In genomic region chr16:85431431-85432124, GRCh38 we compare ENCODE assay signal across 21 cellular contexts.
A peak's percentile ranks its signal among the peaks of the same experiment; 100 is the strongest.
DNase-seq lines count a peak whose midpoint lies in the region; ATAC-seq, FAIRE-seq and TF ChIP-seq lines count a peak whose summit lies in the region.
"Had no signal": no experiment of that assay in that cellular context is flagged by ENCODE, and none has a peak within 500 bp of the region (broad histone marks: within the 10 kb centered on the region; RNA-seq: fewer than 3 reads in every experiment).

No MANE protein-coding gene starts in this region.

- intact Hi-C loops in ovary (cut with DNase I): no loop called here

- H3K79me2 ChIP-seq in SK-N-SH (ENCODE audit: insufficient read depth): no peaks in the 10 kb centered on the region
- H3K79me2 ChIP-seq in astrocyte (ENCODE audit: insufficient read depth, low read length): no peaks in the 10 kb centered on the region

- H3K4me3 ChIP-seq in SK-N-SH (ENCODE audit: low read depth in 2 of 2, low read length in 1 of 2): no peak overlapping the region
- no peak overlapping the region for H3K4me3 ChIP-seq in astrocyte (ENCODE audit: insufficient read depth, low read depth, low read length)
- no peak overlapping the region for H3K4me3 ChIP-seq in ovary
- H3K4me3 ChIP-seq: testis had no signal

- no peaks in the 10 kb centered on the region for H3K9me3 ChIP-seq in SK-N-SH
- no peaks in the 10 kb centered on the region for H3K9me3 ChIP-seq in astrocyte (ENCODE audit: insufficient read depth, low read depth, low read length)
- no peaks in the 10 kb centered on the region for H3K9me3 ChIP-seq in ovary
- H3K9me3 ChIP-seq: testis had no signal

- TF ChIP-seq CTCF in SK-N-SH (IDR thresholded peaks at IDR 0.05) (no peak), D721Med (IDR thresholded peaks at IDR 0.05; ENCODE audit: insufficient read depth, missing control alignments) (no peak), astrocyte (IDR thresholded peaks at IDR 0.05; ENCODE audit: insufficient read depth, low read depth, low read length) (no peak), ovary (IDR thresholded peaks at IDR 0.05) (no peak)

- CTCF ChIA-PET in SK-N-SH (lab: Yijun Ruan, JAX): interaction anchor here (0.6 to 4.2 kb wide), 18 partner anchors 10 to 186 kb away, joined by 3 to 24 read pairs (median 4); no protein-coding TSS in a partner anchor

- WGBS in SK-N-SH (ENCODE audit: low lambda C conversion rate): 86% methylated on average over 31 of the region's 33 CpGs
- WGBS in ovary, 3 donors: 90 to 94% (median 93%) methylated on average over 33 of the region's 33 CpGs

- no peak overlapping the region for H3K4me3 Mint-ChIP-seq in astrocyte (ENCODE audit: unreplicated experiment)
- no peak overlapping the region for H3K4me3 Mint-ChIP-seq in stimulated activated memory B cell treated with anti-CD40 and anti-IgM and Interleukin-4, amounts not matched to agents 10 μg/mL and 1 μg/mL and 100 μg/mL, for 72 hours
- H3K4me3 Mint-ChIP-seq: activated CD4-positive, alpha-beta T cell treated with anti-CD3 and anti-CD28 coated beads, Interleukin-2, amount 10 ng/mL, durations not matched to agents 24 days and 14 days; CD4-positive, CD25-positive, alpha-beta regulatory T cell; H9; stimulated activated naive B cell treated with anti-CD40 and anti-IgM and Interleukin-4, amounts not matched to agents 10 μg/mL and 1 μg/mL and 100 μg/mL, for 72 hours; T-cell had no signal

- DNase-seq in SK-N-SH: peak; percentile 72
- DNase-seq in D721Med (ENCODE audit: insufficient read length, low spot score): peak; percentile 83
- DNase-seq in astrocyte (ENCODE audit: low read depth): peak; percentile 14
- peak in 3 of 5 donors; percentile 11 to 38 (median 21) for DNase-seq in ovary
- no peak for DNase-seq in NCI-H1436 treated with DMSO at 0.1 percent for 48 hours (lab: John Stamatoyannopoulos, UW)
- DNase-seq: activated CD4-positive, alpha-beta T cell treated with anti-CD3 and anti-CD28 coated beads, Interleukin-2, amount 10 ng/mL, durations not matched to agents 24 days and 14 days; activated gamma-delta T cell treated with Interleukin-2 at 50 U/mL for 16 hours; CD4-positive, CD25-positive, alpha-beta regulatory T cell; H9; NCI-H2029 treated with DMSO at 0.1 percent for 48 hours; NCI-H510A treated with DMSO at 0.1 percent for 48 hours; occipital lobe; SHP77 treated with DMSO at 0.1 percent for 48 hours; stimulated activated naive B cell treated with anti-CD40 and anti-IgM and Interleukin-4, amounts not matched to agents 10 μg/mL and 1 μg/mL and 100 μg/mL, for 72 hours; T-cell; testis had no signal

- H3K4me2 ChIP-seq in SK-N-SH: no peak overlapping the region
- H3K4me2 ChIP-seq in astrocyte (ENCODE audit: low read length): no peak overlapping the region

- no peak for TF ChIP-seq RAD21 in SK-N-SH (IDR thresholded peaks at IDR 0.05; ENCODE audit: low read length)

- H4K20me1 ChIP-seq in SK-N-SH (ENCODE audit: insufficient read depth) (no peaks in the 10 kb centered on the region), astrocyte (ENCODE audit: insufficient read depth, low read length) (peaks cover 60% of the 10 kb centered on the region)

- H2AFZ ChIP-seq in SK-N-SH (ENCODE audit: low read depth): no peak overlapping the region
- H2AFZ ChIP-seq in astrocyte (ENCODE audit: low read depth, low read length): no peak overlapping the region

- H3K9ac ChIP-seq in SK-N-SH (no peak overlapping the region), astrocyte (ENCODE audit: low read length) (no peak overlapping the region)

- H3K27me3 Mint-ChIP-seq in astrocyte (ENCODE audit: low read depth, unreplicated experiment): peaks cover 45% of the 10 kb centered on the region
- H3K27me3 Mint-ChIP-seq in stimulated activated memory B cell treated with anti-CD40 and anti-IgM and Interleukin-4, amounts not matched to agents 10 μg/mL and 1 μg/mL and 100 μg/mL, for 72 hours: peaks cover 25% of the 10 kb centered on the region
- H3K27me3 Mint-ChIP-seq: activated CD4-positive, alpha-beta T cell treated with anti-CD3 and anti-CD28 coated beads, Interleukin-2, amount 10 ng/mL, durations not matched to agents 24 days and 14 days; T-cell had no signal

- H3K27ac ChIP-seq in SK-N-SH (ENCODE audit: low read depth in 2 of 2, low read length in 1 of 2): peak overlapping the region in 1 of 2 experiments; percentile 79; a peak in 2 of 4 replicates
- no peak overlapping the region for H3K27ac ChIP-seq in astrocyte (ENCODE audit: low read depth, low read length)
- no peak overlapping the region for H3K27ac ChIP-seq in ovary
- H3K27ac ChIP-seq: testis had no signal

- no peaks in the 10 kb centered on the region for H3K9me2 ChIP-seq in SK-N-SH

- H3K27me3 ChIP-seq in SK-N-SH (ENCODE audit: insufficient read depth): no peaks in the 10 kb centered on the region
- peaks cover 3% of the 10 kb centered on the region for H3K27me3 ChIP-seq in astrocyte (ENCODE audit: insufficient read depth, low read length)
- no peaks in the 10 kb centered on the region for H3K27me3 ChIP-seq in ovary
- H3K27me3 ChIP-seq: testis had no signal

- H3K9me3 Mint-ChIP-seq in astrocyte (ENCODE audit: unreplicated experiment): peaks cover 2% of the 10 kb centered on the region
- H3K9me3 Mint-ChIP-seq in stimulated activated memory B cell treated with anti-CD40 and anti-IgM and Interleukin-4, amounts not matched to agents 10 μg/mL and 1 μg/mL and 100 μg/mL, for 72 hours: no peaks in the 10 kb centered on the region
- H3K9me3 Mint-ChIP-seq: activated CD4-positive, alpha-beta T cell treated with anti-CD3 and anti-CD28 coated beads, Interleukin-2, amount 10 ng/mL, durations not matched to agents 24 days and 14 days; CD4-positive, CD25-positive, alpha-beta regulatory T cell; H9; stimulated activated naive B cell treated with anti-CD40 and anti-IgM and Interleukin-4, amounts not matched to agents 10 μg/mL and 1 μg/mL and 100 μg/mL, for 72 hours; T-cell had no signal

- no peaks in the 10 kb centered on the region for H3K36me3 ChIP-seq in SK-N-SH (replicated peaks in 1 of 2; ENCODE audit: control insufficient read depth in 1 of 2, insufficient read depth in 2 of 2, low read length in 1 of 2)
- H3K36me3 ChIP-seq in astrocyte (ENCODE audit: insufficient read depth, low read length): no peaks in the 10 kb centered on the region
- no peaks in the 10 kb centered on the region for H3K36me3 ChIP-seq in ovary

- POLR2A ChIA-PET in SK-N-SH (lab: Yijun Ruan, JAX): no interaction called here

- no peak overlapping the region for H3K27ac Mint-ChIP-seq in astrocyte (ENCODE audit: unreplicated experiment)
- H3K27ac Mint-ChIP-seq in stimulated activated memory B cell treated with anti-CD40 and anti-IgM and Interleukin-4, amounts not matched to agents 10 μg/mL and 1 μg/mL and 100 μg/mL, for 72 hours: no peak overlapping the region
- H3K27ac Mint-ChIP-seq: activated CD4-positive, alpha-beta T cell treated with anti-CD3 and anti-CD28 coated beads, Interleukin-2, amount 10 ng/mL, durations not matched to agents 24 days and 14 days; CD4-positive, CD25-positive, alpha-beta regulatory T cell; H9; stimulated activated naive B cell treated with anti-CD40 and anti-IgM and Interleukin-4, amounts not matched to agents 10 μg/mL and 1 μg/mL and 100 μg/mL, for 72 hours; T-cell had no signal

- ATAC-seq in SK-N-SH treated with all-trans-retinoic acid at 6 μM for 48 hours (no peak), GM21390 (IDR thresholded peaks at IDR 0.05; ENCODE audit: unreplicated experiment) (no peak)
- no peak for ATAC-seq in stimulated activated memory B cell treated with anti-CD40 and anti-IgM and Interleukin-4, amounts not matched to agents 10 μg/mL and 1 μg/mL and 100 μg/mL, for 72 hours
- ATAC-seq: sciatic nerve; stimulated activated naive B cell treated with anti-CD40 and anti-IgM and Interleukin-4, amounts not matched to agents 10 μg/mL and 1 μg/mL and 100 μg/mL, for 72 hours; T-cell had no signal

- H3K4me1 ChIP-seq in SK-N-SH (ENCODE audit: control insufficient read depth in 1 of 2, insufficient read depth in 2 of 2, low read depth in 1 of 2, low read length in 1 of 2): peaks cover 0 to 36% of the 10 kb centered on the region in 2 experiments; a peak in 1 of 4 replicates
- H3K4me1 ChIP-seq in astrocyte (ENCODE audit: insufficient read depth, low read length): peaks cover 4% of the 10 kb centered on the region
- peaks cover 6% of the 10 kb centered on the region for H3K4me1 ChIP-seq in ovary (ENCODE audit: insufficient read depth)

- H3F3A ChIP-seq in SK-N-SH (replicated peaks; ENCODE audit: insufficient read depth): no peaks in the 10 kb centered on the region

- no peaks in the 10 kb centered on the region for H3K36me3 Mint-ChIP-seq in astrocyte (ENCODE audit: low read depth, unreplicated experiment)
- no peaks in the 10 kb centered on the region for H3K36me3 Mint-ChIP-seq in stimulated activated memory B cell treated with anti-CD40 and anti-IgM and Interleukin-4, amounts not matched to agents 10 μg/mL and 1 μg/mL and 100 μg/mL, for 72 hours
- H3K36me3 Mint-ChIP-seq: CD4-positive, CD25-positive, alpha-beta regulatory T cell; stimulated activated naive B cell treated with anti-CD40 and anti-IgM and Interleukin-4, amounts not matched to agents 10 μg/mL and 1 μg/mL and 100 μg/mL, for 72 hours; T-cell had no signal

- no peak for FAIRE-seq in D721Med (lab: Jason Lieb, UNC)
- FAIRE-seq in astrocyte (lab: Jason Lieb, UNC): no peak
- FAIRE-seq: bronchial epithelial cell had no signal

- H3K4me1 Mint-ChIP-seq in astrocyte (ENCODE audit: low read depth, unreplicated experiment): no peaks in the 10 kb centered on the region
- H3K4me1 Mint-ChIP-seq in stimulated activated memory B cell treated with anti-CD40 and anti-IgM and Interleukin-4, amounts not matched to agents 10 μg/mL and 1 μg/mL and 100 μg/mL, for 72 hours: no peaks in the 10 kb centered on the region
- H3K4me1 Mint-ChIP-seq: activated CD4-positive, alpha-beta T cell treated with anti-CD3 and anti-CD28 coated beads, Interleukin-2, amount 10 ng/mL, durations not matched to agents 24 days and 14 days; CD4-positive, CD25-positive, alpha-beta regulatory T cell; T-cell had no signal

- peak in 1 of 2 experiments; percentile 31; a peak in 1 of 4 replicates for TF ChIP-seq EP300 in SK-N-SH (IDR thresholded peaks at IDR 0.05; ENCODE audit: borderline replicate concordance in 1 of 2, low read depth in 1 of 2, low read length in 1 of 2)
- no peak for TF ChIP-seq EP300 in ovary (IDR thresholded peaks at IDR 0.05)

- TF ChIP-seq POLR2A in ovary (IDR thresholded peaks at IDR 0.05): no peak

TF ChIP-seq in SK-N-SH, 30 proteins besides CTCF, POLR2A, EP300 and RAD21 (continues in another document):
- no peak for TF ChIP-seq ELF1 (IDR thresholded peaks at IDR 0.05)
- TF ChIP-seq GATA2 (CRISPR knock-in tag; IDR thresholded peaks at IDR 0.05): peak; percentile 55; the same call in 1 of the 2 replicates
- TF ChIP-seq MEF2A (IDR thresholded peaks at IDR 0.05; ENCODE audit: borderline replicate concordance, low read depth): no peak

TF ChIP-seq in SK-N-SH treated with all-trans-retinoic acid at 6 μM for 48 hours, 23 proteins besides CTCF, POLR2A, EP300 and RAD21 (continues in another document):
- TF ChIP-seq ZNF8 (CRISPR knock-in tag; IDR thresholded peaks at IDR 0.05): no peak
